ENCODE assay signal across 8 cellular contexts in genomic region chr6:51855310-51856082, GRCh38.
DNase-seq lines count a peak whose midpoint lies in the region; ATAC-seq and TF ChIP-seq lines count a peak whose summit lies in the region.

No MANE protein-coding gene starts in this region.

- CTCF ChIA-PET in RWPE1 (lab: Yijun Ruan, JAX): interaction anchor here (0.6 to 1.4 kb wide), 5 partner anchors 99 to 851 kb away, joined by 3 to 7 read pairs (median 3); no protein-coding TSS in a partner anchor

- no peaks in the 10 kb centered on the region for H3K27me3 ChIP-seq in MG63

- H3K4me3 ChIP-seq in epithelial cell of proximal tubule (ENCODE audit: low read depth, low read length) (no peak overlapping the region), MG63 (no peak overlapping the region)

- no peaks in the 10 kb centered on the region for H3K9me3 ChIP-seq in MG63

- H3K36me3 ChIP-seq in MG63: no peaks in the 10 kb centered on the region

- H3K27ac ChIP-seq in RWPE1: no peak overlapping the region

- POLR2A ChIA-PET in RWPE1 (lab: Yijun Ruan, JAX; ENCODE audit: low non-redundant PET): no interaction called here

- DNase-seq in SIG-M5 treated with dmso at 0.1 percent for 504 hours (lab: John Stamatoyannopoulos, UW; ENCODE audit: unreplicated experiment) (peak; percentile 54), SIG-M5 (lab: John Stamatoyannopoulos, UW) (no peak), LHCN-M2 (ENCODE audit: low read depth) (peak; percentile 46), RWPE1 (ENCODE audit: low spot score) (peak; percentile 36), epithelial cell of proximal tubule (ENCODE audit: low read depth) (no peak), non-pigmented ciliary epithelial cell (ENCODE audit: low read depth) (peak; percentile 15), MG63 (no peak)

- TF ChIP-seq CTCF in RWPE1 (conservative IDR thresholded peaks at IDR 0.05; ENCODE audit: low read depth) (peak; percentile 60), epithelial cell of proximal tubule (conservative IDR thresholded peaks at IDR 0.05; ENCODE audit: low read depth, low read length) (peak; percentile 79)

- ATAC-seq in GM19455 (IDR thresholded peaks at IDR 0.05; ENCODE audit: unreplicated experiment): peak; percentile 84

Comparison
In these comparisons a context has a peak if more than half of its experiments do, and no peak if none do; other contexts are left out.
1. DNase-seq: peak in SIG-M5 treated with dmso at 0.1 percent for 504 hours (single experiment), LHCN-M2 (single experiment), RWPE1 (single experiment) and non-pigmented ciliary epithelial cell (single experiment); none in SIG-M5 (single experiment), epithelial cell of proximal tubule (single experiment) and MG63 (single experiment).